ENCODE assay signal across 23 cellular contexts in genomic region chr13:79681069-79681468, GRCh38.
DNase-seq lines count a peak whose midpoint lies in the region; ATAC-seq, FAIRE-seq and TF ChIP-seq lines count a peak whose summit lies in the region.
"Had no signal": no experiment of that assay in that cellular context is flagged by ENCODE, and none has a peak within 500 bp of the region (broad histone marks: within the 10 kb centered on the region; RNA-seq: fewer than 3 reads in every experiment).

No MANE protein-coding gene starts in this region.

- TF ChIP-seq CTCF in PC-9 (conservative IDR thresholded peaks at IDR 0.05) (no peak), astrocyte (IDR thresholded peaks at IDR 0.05; ENCODE audit: insufficient read depth, low read depth, low read length) (no peak), foreskin keratinocyte (conservative IDR thresholded peaks at IDR 0.05) (no peak), right atrium auricular region (IDR thresholded peaks at IDR 0.05) (no peak)

- H3K27me3 ChIP-seq in PC-9 (ENCODE audit: insufficient read depth, low read depth) = no peaks in the 10 kb centered on the region
- no peaks in the 10 kb centered on the region for H3K27me3 ChIP-seq in astrocyte (ENCODE audit: insufficient read depth, low read length)
- H3K27me3 ChIP-seq in foreskin keratinocyte = no peaks in the 10 kb centered on the region
- no peaks in the 10 kb centered on the region for H3K27me3 ChIP-seq in mesendoderm (ENCODE audit: insufficient read depth, low read length, poor library complexity)
- H3K27me3 ChIP-seq in right atrium auricular region = no peaks in the 10 kb centered on the region
- H3K27me3 ChIP-seq: BLaER1 had no signal

- H3K79me1 ChIP-seq in mesendoderm (ENCODE audit: low read length) = no peaks in the 10 kb centered on the region

- no peak overlapping the region for H3K56ac ChIP-seq in mesendoderm (ENCODE audit: low read length)

- peaks cover 6% of the 10 kb centered on the region for H3K9me3 Mint-ChIP-seq in astrocyte (ENCODE audit: unreplicated experiment)
- H3K9me3 Mint-ChIP-seq in activated naive CD4-positive, alpha-beta T cell treated with anti-CD3 and anti-CD28 coated beads, Interleukin-2, amount 10 ng/mL, durations not matched to agents 7 days and 5 days = no peaks in the 10 kb centered on the region
- H3K9me3 Mint-ChIP-seq: HFFc6 had no signal

- H3K4ac ChIP-seq in mesendoderm (ENCODE audit: low read depth, low read length) = no peak overlapping the region

- no peak overlapping the region for H4K8ac ChIP-seq in mesendoderm (ENCODE audit: low read depth, low read length)

- WGBS in mesendoderm (ENCODE audit: extremely low coverage, insufficient coverage, low lambda C conversion rate) = no CpG with 5 or more reads among the region's 1 CpG

- no peak overlapping the region for H3K27ac ChIP-seq in PC-9
- no peak overlapping the region for H3K27ac ChIP-seq in astrocyte (ENCODE audit: low read depth, low read length)
- H3K27ac ChIP-seq in foreskin keratinocyte = no peak overlapping the region
- H3K27ac ChIP-seq in mesendoderm (ENCODE audit: low read depth, low read length) = no peak overlapping the region
- no peak overlapping the region for H3K27ac ChIP-seq in right atrium auricular region
- H3K27ac ChIP-seq: BLaER1 had no signal

- no peak overlapping the region for H3K27ac Mint-ChIP-seq in astrocyte (ENCODE audit: unreplicated experiment)
- H3K27ac Mint-ChIP-seq in activated naive CD4-positive, alpha-beta T cell treated with anti-CD3 and anti-CD28 coated beads, Interleukin-2, amount 10 ng/mL, durations not matched to agents 7 days and 5 days = no peak overlapping the region
- H3K27ac Mint-ChIP-seq: CD4-positive, alpha-beta memory T cell; HFFc6 had no signal

- no peak overlapping the region for H2AFZ ChIP-seq in PC-9
- H2AFZ ChIP-seq in astrocyte (ENCODE audit: low read depth, low read length) = no peak overlapping the region

- H3K4me3 ChIP-seq in PC-9 (no peak overlapping the region), astrocyte (ENCODE audit: insufficient read depth, low read depth, low read length) (no peak overlapping the region), mesendoderm (ENCODE audit: low read length) (no peak overlapping the region), right atrium auricular region (no peak overlapping the region)
- H3K4me3 ChIP-seq: BLaER1, GM12878 had no signal

- FAIRE-seq in astrocyte (lab: Jason Lieb, UNC) = no peak
- FAIRE-seq: GM12878, GM18507, HepG2 had no signal

- no peak overlapping the region for H3K23ac ChIP-seq in mesendoderm (ENCODE audit: low read length)

- H2BK5ac ChIP-seq in mesendoderm (ENCODE audit: low read length) = no peak overlapping the region

- H3K4me3 Mint-ChIP-seq in astrocyte (ENCODE audit: unreplicated experiment) = peak overlapping the region; percentile 23
- no peak overlapping the region for H3K4me3 Mint-ChIP-seq in activated naive CD4-positive, alpha-beta T cell treated with anti-CD3 and anti-CD28 coated beads, Interleukin-2, amount 10 ng/mL, durations not matched to agents 7 days and 5 days
- H3K4me3 Mint-ChIP-seq: CD4-positive, alpha-beta memory T cell; HFFc6 had no signal

- peaks cover 1% of the 10 kb centered on the region for H3K36me3 Mint-ChIP-seq in astrocyte (ENCODE audit: low read depth, unreplicated experiment)
- no peaks in the 10 kb centered on the region for H3K36me3 Mint-ChIP-seq in activated naive CD4-positive, alpha-beta T cell treated with anti-CD3 and anti-CD28 coated beads, Interleukin-2, amount 10 ng/mL, durations not matched to agents 7 days and 5 days
- H3K36me3 Mint-ChIP-seq: CD4-positive, alpha-beta memory T cell had no signal

- H3K4me2 ChIP-seq in PC-9 = peak overlapping the region; percentile 20
- H3K4me2 ChIP-seq in astrocyte (ENCODE audit: low read length) = no peak overlapping the region
- H3K4me2 ChIP-seq in mesendoderm (ENCODE audit: low read length) = no peak overlapping the region
- H3K4me2 ChIP-seq: BLaER1 had no signal

- CTCF ChIA-PET in PC-9 (lab: Charles Lee) = no interaction called here
- CTCF ChIA-PET in activated naive CD4-positive, alpha-beta T cell treated with anti-CD3 and anti-CD28 coated beads, Interleukin-2, amount 10 ng/mL, durations not matched to agents 7 days and 5 days (lab: Charles Lee) = interaction anchor here (2.9 kb wide), 1 partner anchor 8 kb away, joined by 9 read pairs; no protein-coding TSS in a partner anchor

- no peak overlapping the region for H4K5ac ChIP-seq in mesendoderm (ENCODE audit: low read length)

- intact Hi-C loops in PC-9 (cut with micrococcal nuclease; ENCODE audit: unreplicated experiment) = loop anchor here (1.0 to 2.0 kb wide), 2 partner anchors 86 to 96 kb away; no protein-coding TSS in a partner anchor

- H3K9me2 ChIP-seq in PC-9 (ENCODE audit: insufficient read depth) = no peaks in the 10 kb centered on the region

- H3K79me2 ChIP-seq in PC-9 (ENCODE audit: low read depth) (no peaks in the 10 kb centered on the region), astrocyte (ENCODE audit: insufficient read depth, low read length) (no peaks in the 10 kb centered on the region), mesendoderm (ENCODE audit: control insufficient read depth, insufficient read depth, low read length) (no peaks in the 10 kb centered on the region)

- H4K20me1 ChIP-seq in PC-9 (ENCODE audit: insufficient read depth) = no peaks in the 10 kb centered on the region
- no peaks in the 10 kb centered on the region for H4K20me1 ChIP-seq in astrocyte (ENCODE audit: insufficient read depth, low read length)
- H4K20me1 ChIP-seq: BLaER1 had no signal

- DNase-seq in PC-9 (peak; percentile 28 to 78), astrocyte (ENCODE audit: low read depth) (no peak), foreskin keratinocyte (peak; percentile 39 to 67), mesendoderm (peak; percentile 34), right atrium auricular region (ENCODE audit: low spot score) (no peak), inferior parietal cortex (ENCODE audit: extremely low spot score) (no peak), OCI-M2 (lab: John Stamatoyannopoulos, UW; ENCODE audit: unreplicated experiment) (no peak)
- DNase-seq in activated naive CD4-positive, alpha-beta T cell treated with anti-CD3 and anti-CD28 coated beads, Interleukin-2, amount 10 ng/mL, durations not matched to agents 7 days and 5 days = no peak
- DNase-seq: Calu3; CD4-positive, alpha-beta memory T cell; GF-D8; H7; HFFc6; KG1; NCI-H1417; NCI-H187; NCI-H345; NCI-H526; SHP77 treated with DMSO at 0.1 percent for 48 hours had no signal

- H3K4me1 ChIP-seq in PC-9 (replicated peaks; ENCODE audit: insufficient read depth) = peaks cover 16% of the 10 kb centered on the region
- H3K4me1 ChIP-seq in astrocyte (ENCODE audit: insufficient read depth, low read length) = peaks cover 2% of the 10 kb centered on the region
- peaks cover under 1% of the 10 kb centered on the region for H3K4me1 ChIP-seq in foreskin keratinocyte
- no peaks in the 10 kb centered on the region for H3K4me1 ChIP-seq in mesendoderm (ENCODE audit: control insufficient read depth, low read depth, low read length)
- H3K4me1 ChIP-seq in right atrium auricular region = no peaks in the 10 kb centered on the region
- H3K4me1 ChIP-seq: BLaER1 had no signal

- H2BK15ac ChIP-seq in mesendoderm (replicated peaks; ENCODE audit: low read depth) = no peak overlapping the region

- H3K36me3 ChIP-seq in PC-9 (ENCODE audit: low read depth) (no peaks in the 10 kb centered on the region), astrocyte (ENCODE audit: insufficient read depth, low read length) (no peaks in the 10 kb centered on the region), mesendoderm (ENCODE audit: control insufficient read depth, insufficient read depth, low read length) (no peaks in the 10 kb centered on the region), right atrium auricular region (no peaks in the 10 kb centered on the region)
- H3K36me3 ChIP-seq: BLaER1 had no signal

- no peak overlapping the region for H3K9ac ChIP-seq in astrocyte (ENCODE audit: low read length)
- no peak overlapping the region for H3K9ac ChIP-seq in mesendoderm (ENCODE audit: low read length)
- H3K9ac ChIP-seq: BLaER1 had no signal

- no peak overlapping the region for H2BK120ac ChIP-seq in mesendoderm (ENCODE audit: low read depth, low read length)

- H3F3A ChIP-seq in PC-9 (ENCODE audit: insufficient read depth, low read depth) = no peaks in the 10 kb centered on the region

- POLR2A ChIA-PET in PC-9 (lab: Charles Lee; ENCODE audit: unreplicated experiment) = interaction anchor here (0.6 to 0.7 kb wide), 3 partner anchors 43 to 1337 kb away, joined by 3 to 5 read pairs (median 4); no protein-coding TSS in a partner anchor

- H3K4me1 Mint-ChIP-seq in astrocyte (ENCODE audit: low read depth, unreplicated experiment) = peaks cover 16% of the 10 kb centered on the region
- H3K4me1 Mint-ChIP-seq in activated naive CD4-positive, alpha-beta T cell treated with anti-CD3 and anti-CD28 coated beads, Interleukin-2, amount 10 ng/mL, durations not matched to agents 7 days and 5 days = no peaks in the 10 kb centered on the region
- H3K4me1 Mint-ChIP-seq: CD4-positive, alpha-beta memory T cell had no signal

- H3K18ac ChIP-seq in mesendoderm (ENCODE audit: low read length) = no peak overlapping the region

- H3K27me3 Mint-ChIP-seq in astrocyte (ENCODE audit: low read depth, unreplicated experiment) = no peaks in the 10 kb centered on the region
- no peaks in the 10 kb centered on the region for H3K27me3 Mint-ChIP-seq in activated naive CD4-positive, alpha-beta T cell treated with anti-CD3 and anti-CD28 coated beads, Interleukin-2, amount 10 ng/mL, durations not matched to agents 7 days and 5 days

- no peaks in the 10 kb centered on the region for H3K9me3 ChIP-seq in PC-9 (ENCODE audit: insufficient read depth, low read depth)
- no peaks in the 10 kb centered on the region for H3K9me3 ChIP-seq in astrocyte (ENCODE audit: insufficient read depth, low read depth, low read length)
- H3K9me3 ChIP-seq in right atrium auricular region = peaks cover 0 to 12% of the 10 kb centered on the region in 2 donors
- H3K9me3 ChIP-seq: BLaER1 had no signal

- BruUV-seq in PC-9 (replicated peaks; lab: Mats Ljungman, UMichigan) = no TSS peak

- ATAC-seq in foreskin keratinocyte = peak; percentile 33
- ATAC-seq: GM12878, HepG2 had no signal

- H2AK5ac ChIP-seq in mesendoderm (ENCODE audit: low read length) = no peak overlapping the region

Comparison
In these comparisons a context has a peak if more than half of its experiments do, and no peak if none do; other contexts are left out.
1. DNase-seq: peak in PC-9 (2 of 2), foreskin keratinocyte (2 of 2) and mesendoderm (single experiment); none in astrocyte (single experiment), right atrium auricular region (single experiment), inferior parietal cortex (single experiment), activated naive CD4-positive, alpha-beta T cell treated with anti-CD3 and anti-CD28 coated beads, Interleukin-2, amount 10 ng/mL, durations not matched to agents 7 days and 5 days (single experiment) and OCI-M2 (single experiment).